In genomic region chr4:10096976-10097330, GRCh38 we compare ENCODE assay signal across 9 cellular contexts. TPM values are rescaled to one million over a fixed set of nuclear protein-coding genes. Genes with fewer than 3 reads are reported as not detected.
DNase-seq lines count a peak whose midpoint lies in the region; ATAC-seq and TF ChIP-seq lines count a peak whose summit lies in the region.
"Had no signal": no experiment of that assay in that cellular context is flagged by ENCODE, and none has a peak within 500 bp of the region (broad histone marks: within the 10 kb centered on the region; RNA-seq: fewer than 3 reads in every experiment).

No MANE protein-coding gene starts in this region.

- H3K27me3 Mint-ChIP-seq in activated CD4-positive, alpha-beta T cell treated with anti-CD3 and anti-CD28 coated beads, Interleukin-2, amount 10 ng/mL, durations not matched to agents 24 days and 14 days: no peaks in the 10 kb centered on the region
- H3K27me3 Mint-ChIP-seq: IgD-negative memory B cell had no signal

- peak overlapping the region; percentile 78 to 92 (median 91) for H3K27ac ChIP-seq in adrenal gland
- H3K27ac ChIP-seq in lung (ENCODE audit: low read depth in 1 of 2, low read length in 1 of 2): peak overlapping the region; percentile 58 to 85
- H3K27ac ChIP-seq in thoracic aorta: peak overlapping the region; percentile 81 to 85

- peaks cover 93% of the 10 kb centered on the region for H3K4me1 Mint-ChIP-seq in activated CD4-positive, alpha-beta T cell treated with anti-CD3 and anti-CD28 coated beads, Interleukin-2, amount 10 ng/mL, durations not matched to agents 24 days and 14 days

- H3K36me3 ChIP-seq in adrenal gland (replicated peaks in 1 of 2): peaks cover 0 to 56% of the 10 kb centered on the region in 2 donors
- peaks cover 9 to 80% of the 10 kb centered on the region in 2 donors for H3K36me3 ChIP-seq in lung (ENCODE audit: control insufficient read depth in 2 of 2, insufficient read depth in 2 of 2, low read length in 2 of 2)
- H3K36me3 ChIP-seq in thoracic aorta: peaks cover 69% of the 10 kb centered on the region

- no peak overlapping the region for H3K4me3 ChIP-seq in adrenal gland
- no peak overlapping the region for H3K4me3 ChIP-seq in lung
- no peak overlapping the region for H3K4me3 ChIP-seq in thoracic aorta

- H3K9me3 ChIP-seq in adrenal gland (replicated peaks in 1 of 3): no peaks in the 10 kb centered on the region
- no peaks in the 10 kb centered on the region for H3K9me3 ChIP-seq in lung (ENCODE audit: control insufficient read depth in 2 of 2, insufficient read depth in 1 of 2, low read length in 1 of 2)
- H3K9me3 ChIP-seq in thoracic aorta: no peaks in the 10 kb centered on the region

- peak overlapping the region; percentile 94 for H3K27ac Mint-ChIP-seq in activated CD4-positive, alpha-beta T cell treated with anti-CD3 and anti-CD28 coated beads, Interleukin-2, amount 10 ng/mL, durations not matched to agents 24 days and 14 days

- DNase-seq in activated CD4-positive, alpha-beta T cell treated with anti-CD3 and anti-CD28 coated beads, Interleukin-2, amount 10 ng/mL, durations not matched to agents 24 days and 14 days: no peak
- DNase-seq in activated CD4-positive, alpha-beta T cell treated with anti-CD3 and anti-CD28 coated beads, Interleukin-2, amount 50 U/mL, for 4 hours: no peak
- DNase-seq in adrenal gland (no peak), lung (ENCODE audit: low spot score) (no peak), thoracic aorta (ENCODE audit: low spot score) (no peak), ecto neural progenitor cell (ENCODE audit: low spot score) (no peak), NCI-H526 treated with DMSO at 0.1 percent for 48 hours (lab: John Stamatoyannopoulos, UW) (no peak), NCI-H1417 (lab: John Stamatoyannopoulos, UW) (no peak)

- no peaks in the 10 kb centered on the region for H3K9me3 Mint-ChIP-seq in activated CD4-positive, alpha-beta T cell treated with anti-CD3 and anti-CD28 coated beads, Interleukin-2, amount 10 ng/mL, durations not matched to agents 24 days and 14 days
- H3K9me3 Mint-ChIP-seq: IgD-negative memory B cell had no signal

- H3K36me3 Mint-ChIP-seq in activated CD4-positive, alpha-beta T cell treated with anti-CD3 and anti-CD28 coated beads, Interleukin-2, amount 10 ng/mL, durations not matched to agents 24 days and 14 days (ENCODE audit: low read depth): peaks cover 84% of the 10 kb centered on the region
- H3K36me3 Mint-ChIP-seq: IgD-negative memory B cell had no signal

- TF ChIP-seq POLR2A in adrenal gland (IDR thresholded peaks at IDR 0.05): no peak

- intact Hi-C loops in activated CD4-positive, alpha-beta T cell treated with anti-CD3 and anti-CD28 coated beads, Interleukin-2, amount 10 ng/mL, durations not matched to agents 24 days and 14 days (cut with micrococcal nuclease): loop anchor here (1.0 to 10.0 kb wide), 6 partner anchors 9 to 635 kb away; partner anchors contain the start of gene WDR1
- intact Hi-C loops in adrenal gland (cut with DNase I): no loop called here

- ATAC-seq in lung (ENCODE audit: insufficient read depth, low FRiP score): no peak
- no peak for ATAC-seq in thoracic aorta (ENCODE audit: insufficient number of reproducible peaks, low FRiP score, low read depth)

- TF ChIP-seq CTCF in adrenal gland (IDR thresholded peaks at IDR 0.05) (no peak), lung (IDR thresholded peaks at IDR 0.05; ENCODE audit: control extremely low read depth, extremely low read depth) (no peak), thoracic aorta (IDR thresholded peaks at IDR 0.05) (no peak)

- no peaks in the 10 kb centered on the region for H3K27me3 ChIP-seq in adrenal gland
- no peaks in the 10 kb centered on the region for H3K27me3 ChIP-seq in lung (ENCODE audit: control insufficient read depth, insufficient read depth)
- H3K27me3 ChIP-seq in thoracic aorta (replicated peaks; ENCODE audit: insufficient read depth): no peaks in the 10 kb centered on the region

- 80 to 92% (median 85%) methylated on average over 7 to 9 of the region's 9 CpGs for WGBS in adrenal gland, 4 donors
- 77 to 83% methylated on average over 9 of the region's 9 CpGs for WGBS in lung, 2 donors

- H3K4me3 Mint-ChIP-seq in activated CD4-positive, alpha-beta T cell treated with anti-CD3 and anti-CD28 coated beads, Interleukin-2, amount 10 ng/mL, durations not matched to agents 24 days and 14 days: peak overlapping the region; percentile 66

- peaks cover 27 to 73% of the 10 kb centered on the region in 2 donors for H3K4me1 ChIP-seq in adrenal gland (replicated peaks in 1 of 2)
- H3K4me1 ChIP-seq in lung (ENCODE audit: control insufficient read depth in 2 of 2, insufficient read depth in 2 of 2, low read length in 2 of 2): peaks cover 28 to 49% of the 10 kb centered on the region in 2 donors
- H3K4me1 ChIP-seq in thoracic aorta (ENCODE audit: control insufficient read depth in 1 of 2, low read depth in 2 of 2): peaks cover 82 to 100% of the 10 kb centered on the region in 2 donors

RNA-seq across cellular contexts. Expression of gene WDR1, which starts 19.6 kb away (rescaled TPM):
- 369 and 376 TPM in 2 replicates for total RNA-seq in activated CD4-positive, alpha-beta T cell treated with anti-CD3 and anti-CD28 coated beads, Interleukin-2, amount 10 ng/mL, durations not matched to agents 24 days and 14 days
- total RNA-seq in adrenal gland (100 to 1,000 TPM in 7 of 8 donors, 10 to 100 TPM in 1; 84.4 to 219 (median 150) TPM), lung (100 to 1,000 TPM; 116 to 325 TPM), thoracic aorta (100 to 1,000 TPM; 263 to 408 TPM)
- polyA plus RNA-seq in adrenal gland (100 to 1,000 TPM in 1 of 3 donors, 10 to 100 TPM in 2; 66.5 to 228 (median 67.6) TPM), lung (100 to 1,000 TPM in 1 of 2 donors, 10 to 100 TPM in 1; 72.0 to 294 TPM)
